ENCODE assay signal across 8 cellular contexts in genomic region chr17:42653179-42654124, GRCh38. TPM values are rescaled to one million over a fixed set of nuclear protein-coding genes. Genes with fewer than 3 reads are reported as not detected.
A peak's percentile ranks its signal among the peaks of the same experiment; 100 is the strongest.
DNase-seq lines count a peak whose midpoint lies in the region; ATAC-seq and TF ChIP-seq lines count a peak whose summit lies in the region.
"Had no signal": no experiment of that assay in that cellular context is flagged by ENCODE, and none has a peak within 500 bp of the region (broad histone marks: within the 10 kb centered on the region; RNA-seq: fewer than 3 reads in every experiment).

No MANE protein-coding gene starts in this region.

- 42 to 44% methylated on average over 41 to 42 of the region's 42 CpGs for WGBS in ectodermal cell, 2 experiments
- WGBS in lower leg skin, 2 donors = 24 to 26% methylated on average over 42 of the region's 42 CpGs
- 38% methylated on average over 42 of the region's 42 CpGs for WGBS in thymus

- H3K4me1 ChIP-seq in NT2/D1 (ENCODE audit: insufficient read depth, insufficient read length) (no peaks in the 10 kb centered on the region), ectodermal cell (ENCODE audit: control insufficient read depth, insufficient read depth, low read length) (peaks cover 9% of the 10 kb centered on the region), thymus (ENCODE audit: control insufficient read depth, insufficient read depth, low read length) (no peaks in the 10 kb centered on the region)

- DNase-seq in NT2/D1 (ENCODE audit: low read depth, low spot score) (no peak), lower leg skin (ENCODE audit: low spot score in 2 of 2) (peak; percentile 49 to 88), NCI-H1436 (lab: John Stamatoyannopoulos, UW) (no peak)
- DNase-seq in effector CD4-positive, alpha-beta T cell = no peak
- DNase-seq: T1000 had no signal

- H3K4me3 ChIP-seq in NT2/D1 (ENCODE audit: insufficient read length, low read depth) (peak overlapping the region; percentile 40), ectodermal cell (ENCODE audit: insufficient read depth, low read depth, low read length) (peak overlapping the region; percentile 23), lower leg skin (ENCODE audit: low read depth, poor library complexity, severe bottlenecking) (no peak overlapping the region), thymus (ENCODE audit: low read length) (no peak overlapping the region)

- no peaks in the 10 kb centered on the region for H3K9me3 ChIP-seq in NT2/D1 (ENCODE audit: insufficient read depth, low read length)
- no peaks in the 10 kb centered on the region for H3K9me3 ChIP-seq in ectodermal cell (ENCODE audit: control insufficient read depth, low read length)
- H3K9me3 ChIP-seq in thymus (ENCODE audit: control insufficient read depth) = no peaks in the 10 kb centered on the region

- ATAC-seq in HG02973 (IDR thresholded peaks at IDR 0.05; ENCODE audit: unreplicated experiment) = no peak

- H3K27me3 ChIP-seq in NT2/D1 (ENCODE audit: insufficient read depth, insufficient read length) (no peaks in the 10 kb centered on the region), ectodermal cell (ENCODE audit: control insufficient read depth, insufficient read depth, low read length, poor library complexity, severe bottlenecking) (no peaks in the 10 kb centered on the region), thymus (ENCODE audit: control insufficient read depth, insufficient read depth) (peaks cover 4% of the 10 kb centered on the region)

- H3K27ac ChIP-seq in ectodermal cell (ENCODE audit: insufficient read depth, low read depth, low read length, poor library complexity, severe bottlenecking) (peak overlapping the region; percentile 26), thymus (ENCODE audit: low read depth) (peak overlapping the region; percentile 22)

- no peak for TF ChIP-seq CTCF in lower leg skin (IDR thresholded peaks at IDR 0.05)

- TF ChIP-seq POLR2A in lower leg skin (IDR thresholded peaks at IDR 0.05) = no peak

- intact Hi-C loops in lower leg skin (cut with DNase I; ENCODE audit: low total_unique reads) = no loop called here

- no peaks in the 10 kb centered on the region for H3K36me3 ChIP-seq in NT2/D1 (ENCODE audit: insufficient read depth, insufficient read length, low read length)
- no peaks in the 10 kb centered on the region for H3K36me3 ChIP-seq in ectodermal cell (ENCODE audit: control insufficient read depth, insufficient read depth, low read length)
- H3K36me3 ChIP-seq in thymus (ENCODE audit: control insufficient read depth, insufficient read depth) = no peaks in the 10 kb centered on the region

- H3K9ac ChIP-seq in NT2/D1 (ENCODE audit: insufficient read length, low read depth) = peak overlapping the region; percentile 82

RNA-seq across cellular contexts. Expression of gene TUBG2, which starts 5.6 kb away (rescaled TPM):
- polyA plus RNA-seq in ectodermal cell (2013, experiment 1 of 4) = 28.1 TPM
- polyA plus RNA-seq in ectodermal cell (2013, experiment 2 of 4) = 23.8 TPM
- polyA plus RNA-seq in ectodermal cell (2013, experiment 3 of 4) = 24.7 TPM
- polyA plus RNA-seq in ectodermal cell (2013, experiment 4 of 4) = 25.4 TPM
- 10 to 100 TPM; 10.6 to 19.3 (median 13.7) TPM for total RNA-seq in lower leg skin
- polyA plus RNA-seq in thymus = 11.3 TPM

RNA-seq across cellular contexts. Expression of gene PLEKHH3, which starts 23.3 kb away (rescaled TPM):
- 21.4 TPM for polyA plus RNA-seq in ectodermal cell (2013, experiment 1 of 4)
- 18.9 TPM for polyA plus RNA-seq in ectodermal cell (2013, experiment 2 of 4)
- 16.7 TPM for polyA plus RNA-seq in ectodermal cell (2013, experiment 3 of 4)
- polyA plus RNA-seq in ectodermal cell (2013, experiment 4 of 4) = 16.9 TPM
- 10 to 100 TPM; 36.1 to 66.6 (median 44.0) TPM for total RNA-seq in lower leg skin
- 20.3 TPM for polyA plus RNA-seq in thymus

RNA-seq across cellular contexts. Expression of gene CCR10, which starts 28.2 kb away (rescaled TPM):
- 1.9 TPM for polyA plus RNA-seq in ectodermal cell (2013, experiment 1 of 4)
- polyA plus RNA-seq in ectodermal cell (2013, experiment 2 of 4) = 1.6 TPM
- polyA plus RNA-seq in ectodermal cell (2013, experiment 3 of 4) = 2.1 TPM
- 1.6 TPM for polyA plus RNA-seq in ectodermal cell (2013, experiment 4 of 4)
- total RNA-seq in lower leg skin = 1 to 10 TPM in 2 of 4 donors, not detected in 2; 1.4 to 1.6 TPM
- polyA plus RNA-seq in thymus = 1.2 TPM

RNA-seq across cellular contexts. Expression of gene CNTNAP1, which starts 28.9 kb away (rescaled TPM):
- 39.2 TPM for polyA plus RNA-seq in ectodermal cell (2013, experiment 1 of 4)
- 40.5 TPM for polyA plus RNA-seq in ectodermal cell (2013, experiment 2 of 4)
- polyA plus RNA-seq in ectodermal cell (2013, experiment 3 of 4) = 32.3 TPM
- 34.2 TPM for polyA plus RNA-seq in ectodermal cell (2013, experiment 4 of 4)
- 1 to 10 TPM in 1 of 4 donors, under 1 TPM in 3; 0.13 to 1.5 (median 0.65) TPM for total RNA-seq in lower leg skin
- 2.1 TPM for polyA plus RNA-seq in thymus

RNA-seq across cellular contexts. Expression of gene TUBG1, which starts 44.0 kb away (rescaled TPM):
- 114 TPM for polyA plus RNA-seq in ectodermal cell (2013, experiment 1 of 4)
- 97.7 TPM for polyA plus RNA-seq in ectodermal cell (2013, experiment 2 of 4)
- 83.7 TPM for polyA plus RNA-seq in ectodermal cell (2013, experiment 3 of 4)
- polyA plus RNA-seq in ectodermal cell (2013, experiment 4 of 4) = 87.1 TPM
- total RNA-seq in lower leg skin = 10 to 100 TPM; 54.4 to 61.1 (median 56.7) TPM
- 11.4 TPM for polyA plus RNA-seq in thymus

Comparison
In these comparisons a context has a peak if more than half of its experiments do, and no peak if none do; other contexts are left out.
1. DNase-seq: peak in lower leg skin (2 of 2); none in NT2/D1 (single experiment), effector CD4-positive, alpha-beta T cell (single experiment) and NCI-H1436 (single experiment).
2. H3K4me3 ChIP-seq: peak in NT2/D1 (single experiment) and ectodermal cell (single experiment); none in lower leg skin (single experiment) and thymus (single experiment).